23 cellular contexts compared by ENCODE assay signal in genomic region chr2:36416370-36417165, GRCh38.
DNase-seq lines count a peak whose midpoint lies in the region; ATAC-seq and TF ChIP-seq lines count a peak whose summit lies in the region.
"Had no signal": no experiment of that assay in that cellular context is flagged by ENCODE, and none has a peak within 500 bp of the region (broad histone marks: within the 10 kb centered on the region; RNA-seq: fewer than 3 reads in every experiment).

No MANE protein-coding gene starts in this region.

- WGBS in psoas muscle, 3 donors = 44 to 59% (median 48%) methylated on average over 8 of the region's 8 CpGs
- 74 to 88% (median 82%) methylated on average over 8 of the region's 8 CpGs for WGBS in adrenal gland, 4 donors

- no peaks in the 10 kb centered on the region for H3K27me3 ChIP-seq in Caco-2 (replicated peaks; ENCODE audit: control insufficient read depth, insufficient read depth, low read length)
- no peaks in the 10 kb centered on the region for H3K27me3 ChIP-seq in fibroblast of lung (ENCODE audit: control insufficient read depth, insufficient read depth, low read length)
- H3K27me3 ChIP-seq in psoas muscle (ENCODE audit: insufficient read depth in 3 of 3, low read length in 2 of 3) = no peaks in the 10 kb centered on the region
- no peaks in the 10 kb centered on the region for H3K27me3 ChIP-seq in adrenal gland
- H3K27me3 ChIP-seq: hepatocyte, MG63 had no signal

- H3K36me3 Mint-ChIP-seq in Caco-2 (ENCODE audit: insufficient read depth, unreplicated experiment) = peaks cover 100% of the 10 kb centered on the region
- no peaks in the 10 kb centered on the region for H3K36me3 Mint-ChIP-seq in activated T-cell treated with anti-CD3 and anti-CD28 coated beads, Interleukin-2, amount 50 U/mL, for 24 hours (ENCODE audit: low read depth)
- H3K36me3 Mint-ChIP-seq: CD4-positive, CD25-positive, alpha-beta regulatory T cell had no signal

- H3K9me3 ChIP-seq in Caco-2 (no peaks in the 10 kb centered on the region), fibroblast of lung (ENCODE audit: control insufficient read depth, insufficient read depth, low read depth, low read length) (no peaks in the 10 kb centered on the region), psoas muscle (no peaks in the 10 kb centered on the region), adrenal gland (replicated peaks in 1 of 3) (no peaks in the 10 kb centered on the region)
- H3K9me3 ChIP-seq: lower lobe of right lung, MG63 had no signal

- H2AFZ ChIP-seq in fibroblast of lung (ENCODE audit: low read length) = no peak overlapping the region
- H2AFZ ChIP-seq: GM23248, hepatocyte had no signal

- CTCF ChIA-PET in Caco-2 (lab: Charles Lee) = interaction anchor here (3.5 kb wide), 1 partner anchor 43 kb away, joined by 21 read pairs; no protein-coding TSS in a partner anchor

- TF ChIP-seq POLR2A in adrenal gland (IDR thresholded peaks at IDR 0.05) = no peak

- no peak overlapping the region for H3K4me3 ChIP-seq in Caco-2 (ENCODE audit: low read depth, low read length)
- H3K4me3 ChIP-seq in fibroblast of lung (replicated peaks in 1 of 4; ENCODE audit: control extremely low read depth in 1 of 4, insufficient read depth in 1 of 4, low read depth in 3 of 4, low read length in 4 of 4) = no peak overlapping the region
- no peak overlapping the region for H3K4me3 ChIP-seq in psoas muscle
- no peak overlapping the region for H3K4me3 ChIP-seq in adrenal gland
- H3K4me3 ChIP-seq: GM23248, hepatocyte, lower lobe of right lung, MG63 had no signal

- no peak overlapping the region for H3K9ac ChIP-seq in fibroblast of lung (ENCODE audit: insufficient read depth, low read length)
- H3K9ac ChIP-seq: GM23248 had no signal

- H3K4me3 Mint-ChIP-seq in Caco-2 (ENCODE audit: unreplicated experiment) = no peak overlapping the region
- H3K4me3 Mint-ChIP-seq in activated T-cell treated with anti-CD3 and anti-CD28 coated beads, Interleukin-2, amount 50 U/mL, for 24 hours = no peak overlapping the region
- H3K4me3 Mint-ChIP-seq: CD4-positive, CD25-positive, alpha-beta regulatory T cell had no signal

- H3K36me3 ChIP-seq in Caco-2 (ENCODE audit: control insufficient read depth, insufficient read depth, low read length) = no peaks in the 10 kb centered on the region
- peaks cover 4% of the 10 kb centered on the region for H3K36me3 ChIP-seq in fibroblast of lung (ENCODE audit: control insufficient read depth, insufficient read depth, low read length)
- no peaks in the 10 kb centered on the region for H3K36me3 ChIP-seq in psoas muscle (ENCODE audit: insufficient read depth in 1 of 2, low read depth in 1 of 2)
- H3K36me3 ChIP-seq in adrenal gland (replicated peaks in 1 of 2) = no peaks in the 10 kb centered on the region
- H3K36me3 ChIP-seq: lower lobe of right lung had no signal

- no peaks in the 10 kb centered on the region for H3K9me3 Mint-ChIP-seq in Caco-2 (ENCODE audit: unreplicated experiment)
- H3K9me3 Mint-ChIP-seq in activated T-cell treated with anti-CD3 and anti-CD28 coated beads, Interleukin-2, amount 50 U/mL, for 24 hours = no peaks in the 10 kb centered on the region
- H3K9me3 Mint-ChIP-seq: IgD-negative memory B cell had no signal

- peak overlapping the region; percentile 92 for H3K27ac ChIP-seq in VCaP
- H3K27ac ChIP-seq in fibroblast of lung (ENCODE audit: insufficient read depth, low read length) = no peak overlapping the region
- no peak overlapping the region for H3K27ac ChIP-seq in psoas muscle
- no peak overlapping the region for H3K27ac ChIP-seq in adrenal gland
- H3K27ac ChIP-seq: hepatocyte, lower lobe of right lung had no signal

- TF ChIP-seq CTCF in Caco-2 (IDR thresholded peaks at IDR 0.05; ENCODE audit: insufficient read depth in 1 of 2, low read depth in 1 of 2, low read length in 1 of 2, severe bottlenecking in 1 of 2, unreplicated experiment in 1 of 2) (no peak), VCaP (conservative IDR thresholded peaks at IDR 0.05) (no peak), fibroblast of lung (conservative IDR thresholded peaks at IDR 0.05 in 1 of 2, IDR thresholded peaks at IDR 0.05 in 1 of 2; ENCODE audit: low read depth in 1 of 2, low read length in 2 of 2) (no peak), psoas muscle (IDR thresholded peaks at IDR 0.05) (no peak), adrenal gland (IDR thresholded peaks at IDR 0.05) (no peak)

- peaks cover 97% of the 10 kb centered on the region for H3K79me2 ChIP-seq in fibroblast of lung (ENCODE audit: control insufficient read depth, insufficient read depth, low read length)

- intact Hi-C loops in Caco-2 (cut with micrococcal nuclease; ENCODE audit: unreplicated experiment) = no loop called here
- intact Hi-C loops in psoas muscle (cut with DNase I) = loop anchor here in 1 of 2 donors (5.0 kb wide), 1 partner anchor 44 kb away; no protein-coding TSS in a partner anchor
- intact Hi-C loops in adrenal gland (cut with DNase I) = no loop called here

- no peak for DNase-seq in Caco-2
- peak; percentile 43 to 47 for DNase-seq in fibroblast of lung (ENCODE audit: low read depth in 2 of 2)
- DNase-seq in psoas muscle = no peak
- DNase-seq in effector CD4-positive, alpha-beta T cell = no peak
- no peak for DNase-seq in activated T-cell treated with anti-CD3 and anti-CD28 coated beads, Interleukin-2, amount 50 U/mL, for 24 hours
- DNase-seq in adrenal gland = no peak
- DNase-seq in activated CD4-positive, alpha-beta T cell treated with anti-CD3 and anti-CD28 coated beads, Interleukin-2, amount 50 U/mL, for 4 hours = no peak
- DNase-seq: activated CD4-positive, alpha-beta T cell treated with anti-CD3 and anti-CD28 coated beads for 48 hours; activated gamma-delta T cell; CD4-positive, CD25-positive, alpha-beta regulatory T cell; central memory CD4-positive, alpha-beta T cell; DMS53; effector CD8-positive, alpha-beta T cell; GM23248; lower lobe of right lung; MG63; NCI-H146; occipital lobe; OCI-M1; stimulated activated CD8-positive, alpha-beta memory T cell treated with anti-CD3 and anti-CD28 coated beads, Interleukin-4, amount 100 ng/mL, for 48 hours had no signal

- H3K4me1 Mint-ChIP-seq in Caco-2 (ENCODE audit: low read depth, unreplicated experiment) = peaks cover 65% of the 10 kb centered on the region
- peaks cover 3% of the 10 kb centered on the region for H3K4me1 Mint-ChIP-seq in activated T-cell treated with anti-CD3 and anti-CD28 coated beads, Interleukin-2, amount 50 U/mL, for 24 hours (ENCODE audit: low read depth)

- peak in 3 of 4 donors; percentile 23 to 45 (median 26) for ATAC-seq in psoas muscle

- H3K27ac Mint-ChIP-seq in Caco-2 (ENCODE audit: unreplicated experiment) = peak overlapping the region; percentile 9
- H3K27ac Mint-ChIP-seq in activated T-cell treated with anti-CD3 and anti-CD28 coated beads, Interleukin-2, amount 50 U/mL, for 24 hours = no peak overlapping the region
- H3K27ac Mint-ChIP-seq: CD4-positive, CD25-positive, alpha-beta regulatory T cell; IgD-negative memory B cell had no signal

- BruUV-seq in Caco-2 (replicated peaks; lab: Mats Ljungman, UMichigan) = no TSS peak

- POLR2A ChIA-PET in Caco-2 (lab: Charles Lee) = no interaction called here

- H3K4me1 ChIP-seq in Caco-2 = peaks cover 39% of the 10 kb centered on the region
- H3K4me1 ChIP-seq in fibroblast of lung (ENCODE audit: control insufficient read depth, extremely low read depth, insufficient read depth, low read length) = peaks cover 8% of the 10 kb centered on the region
- H3K4me1 ChIP-seq in psoas muscle = peaks cover 100% of the 10 kb centered on the region
- H3K4me1 ChIP-seq in adrenal gland (replicated peaks in 1 of 2) = peaks cover 0 to 33% of the 10 kb centered on the region in 2 donors

- no peaks in the 10 kb centered on the region for H4K20me1 ChIP-seq in fibroblast of lung (ENCODE audit: control insufficient read depth, extremely low read depth, insufficient read depth, low read length)

- H3K27me3 Mint-ChIP-seq in Caco-2 (ENCODE audit: insufficient read depth, unreplicated experiment) = no peaks in the 10 kb centered on the region
- H3K27me3 Mint-ChIP-seq in activated T-cell treated with anti-CD3 and anti-CD28 coated beads, Interleukin-2, amount 50 U/mL, for 24 hours = peaks cover 3% of the 10 kb centered on the region
- H3K27me3 Mint-ChIP-seq: CD4-positive, CD25-positive, alpha-beta regulatory T cell; IgD-negative memory B cell had no signal

- no peak overlapping the region for H3K4me2 ChIP-seq in fibroblast of lung (ENCODE audit: extremely low read depth, insufficient read depth, low read length)
- H3K4me2 ChIP-seq: hepatocyte had no signal

Comparison
In these comparisons a context has a peak if more than half of its experiments do, and no peak if none do; other contexts are left out.
1. DNase-seq: peak in fibroblast of lung (2 of 2); none in Caco-2 (0 of 2), psoas muscle (0 of 2), effector CD4-positive, alpha-beta T cell (single experiment), activated T-cell treated with anti-CD3 and anti-CD28 coated beads, Interleukin-2, amount 50 U/mL, for 24 hours (single experiment), adrenal gland (0 of 7) and activated CD4-positive, alpha-beta T cell treated with anti-CD3 and anti-CD28 coated beads, Interleukin-2, amount 50 U/mL, for 4 hours (0 of 2).